In genomic region chr19:45720065-45720464, GRCh38 we compare ENCODE assay signal across 3 cellular contexts. TPM values are rescaled to one million over a fixed set of nuclear protein-coding genes. Genes with fewer than 3 reads are reported as not detected.
"Had no signal": no experiment of that assay in that cellular context is flagged by ENCODE, and none has a peak within 500 bp of the region (broad histone marks: within the 10 kb centered on the region; RNA-seq: fewer than 3 reads in every experiment).

No MANE protein-coding gene starts in this region.

RNA-seq across cellular contexts. Expression of gene MEIOSIN, which starts 13.2 kb away (rescaled TPM):
- total RNA-seq: activated CD8-positive, alpha-beta T cell treated with anti-CD3 and anti-CD28 coated beads, Interleukin-2, amount 10 ng/mL, durations not matched to agents 7 days and 5 days; activated naive CD4-positive, alpha-beta T cell treated with anti-CD3 and anti-CD28 coated beads for 36 hours; astrocyte had no signal
